8 cellular contexts compared by ENCODE assay signal in the genomic region with DNA sequence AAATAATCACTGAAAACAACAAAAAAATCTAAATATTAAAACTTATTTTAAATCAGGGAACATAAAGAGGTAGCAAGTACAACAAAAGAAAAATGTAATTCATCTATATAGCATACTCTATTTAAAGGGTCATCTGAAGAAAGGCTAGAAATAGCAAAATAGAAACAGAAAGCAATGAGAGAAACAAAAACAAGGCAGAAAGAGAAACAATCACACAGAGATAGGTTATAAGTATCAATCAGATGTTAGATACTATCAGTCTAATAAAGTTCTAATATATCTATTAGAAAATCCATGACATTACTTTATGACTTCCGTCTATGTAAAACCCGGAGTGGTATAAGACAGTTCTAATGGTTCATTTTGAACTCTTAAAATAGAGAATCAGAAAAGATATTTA. TPM values are rescaled to one million over a fixed set of nuclear protein-coding genes. Genes with fewer than 3 reads are reported as not detected.
DNase-seq lines count a peak whose midpoint lies in the region; ATAC-seq lines count a peak whose summit lies in the region.

No MANE protein-coding gene starts in this region.

- no peaks in the 10 kb centered on the region for H3K9me3 Mint-ChIP-seq in stimulated activated naive CD8-positive, alpha-beta T cell treated with anti-CD3 and anti-CD28 coated beads, Interleukin-15, Interleukin-2, amounts not matched to agents 100 ng/mL and 50 ng/mL, for 24 hours

- DNase-seq in stimulated activated naive CD8-positive, alpha-beta T cell treated with anti-CD3 and anti-CD28 coated beads, Interleukin-15, Interleukin-2, amounts not matched to agents 100 U/mL and 50 U/mL, for 24 hours = no peak
- DNase-seq in NCI-H82 treated with DMSO at 0.1 percent for 48 hours (lab: John Stamatoyannopoulos, UW; ENCODE audit: unreplicated experiment) = no peak
- DNase-seq in HT-29 (ENCODE audit: low spot score) = no peak
- no peak for DNase-seq in NCI-H1092 treated with DMSO at 0.1 percent for 48 hours (lab: John Stamatoyannopoulos, UW)

- H3K4me3 ChIP-seq in duodenal mucosa (ENCODE audit: low read depth in 1 of 2, low read length in 2 of 2) = peak overlapping the region; percentile 58

- no peak overlapping the region for H3K9ac ChIP-seq in duodenal mucosa (ENCODE audit: low read depth in 1 of 2, low read length in 2 of 2)

- no peak for ATAC-seq in stimulated activated naive CD8-positive, alpha-beta T cell treated with anti-CD3 and anti-CD28 coated beads, Interleukin-15, Interleukin-2, amounts not matched to agents 100 U/mL and 50 U/mL, for 24 hours
- peak; percentile 70 for ATAC-seq in HG03108 (IDR thresholded peaks at IDR 0.05; ENCODE audit: unreplicated experiment)
- no peak for ATAC-seq in HG03469 (IDR thresholded peaks at IDR 0.05; ENCODE audit: unreplicated experiment)

- peak overlapping the region; percentile 34 for H3K27ac Mint-ChIP-seq in stimulated activated naive CD8-positive, alpha-beta T cell treated with anti-CD3 and anti-CD28 coated beads, Interleukin-15, Interleukin-2, amounts not matched to agents 100 ng/mL and 50 ng/mL, for 24 hours

- H3K4me1 ChIP-seq in duodenal mucosa (ENCODE audit: control insufficient read depth in 1 of 2, insufficient read depth in 2 of 2, low read length in 2 of 2) = peaks cover 13 to 16% of the 10 kb centered on the region in 2 donors

- no peaks in the 10 kb centered on the region for H3K36me3 ChIP-seq in duodenal mucosa (ENCODE audit: control insufficient read depth in 1 of 2, insufficient read depth in 2 of 2, low read length in 2 of 2)

- H3K27me3 ChIP-seq in duodenal mucosa (ENCODE audit: control insufficient read depth in 1 of 2, insufficient read depth in 2 of 2, low read length in 2 of 2) = no peaks in the 10 kb centered on the region

- H3K4me1 Mint-ChIP-seq in stimulated activated naive CD8-positive, alpha-beta T cell treated with anti-CD3 and anti-CD28 coated beads, Interleukin-15, Interleukin-2, amounts not matched to agents 100 ng/mL and 50 ng/mL, for 24 hours (ENCODE audit: low read depth) = peaks cover 75% of the 10 kb centered on the region

- H3K27ac ChIP-seq in duodenal mucosa (ENCODE audit: low read depth, low read length) = no peak overlapping the region

- no peaks in the 10 kb centered on the region for H3K27me3 Mint-ChIP-seq in stimulated activated naive CD8-positive, alpha-beta T cell treated with anti-CD3 and anti-CD28 coated beads, Interleukin-15, Interleukin-2, amounts not matched to agents 100 ng/mL and 50 ng/mL, for 24 hours

- H3K9me3 ChIP-seq in duodenal mucosa (ENCODE audit: control insufficient read depth in 1 of 2, low read length in 2 of 2) = no peaks in the 10 kb centered on the region

- H3K36me3 Mint-ChIP-seq in stimulated activated naive CD8-positive, alpha-beta T cell treated with anti-CD3 and anti-CD28 coated beads, Interleukin-15, Interleukin-2, amounts not matched to agents 100 ng/mL and 50 ng/mL, for 24 hours (ENCODE audit: low read depth) = peaks cover 15% of the 10 kb centered on the region

- H3K4me3 Mint-ChIP-seq in stimulated activated naive CD8-positive, alpha-beta T cell treated with anti-CD3 and anti-CD28 coated beads, Interleukin-15, Interleukin-2, amounts not matched to agents 100 ng/mL and 50 ng/mL, for 24 hours = peak overlapping the region; percentile 62

RNA-seq across cellular contexts. Expression of a gene that starts 16.0 kb away (rescaled TPM):
- total RNA-seq in HT-29 (2014; rRNA removed; shearing (Covaris generic)) = 11.3 and 12.8 TPM in 2 replicates
